In genomic region chr10:131675104-131675503, GRCh38 we compare ENCODE assay signal across 23 cellular contexts.
"Had no signal": no experiment of that assay in that cellular context is flagged by ENCODE, and none has a peak within 500 bp of the region (broad histone marks: within the 10 kb centered on the region; RNA-seq: fewer than 3 reads in every experiment).

No MANE protein-coding gene starts in this region.

- H3K4me3 Mint-ChIP-seq: immature natural killer cell; naive thymus-derived CD4-positive, alpha-beta T cell; nephron; stimulated activated naive CD8-positive, alpha-beta T cell treated with anti-CD3 and anti-CD28 coated beads, Interleukin-15, amount 100 ng/mL, for 72 hours had no signal

- H3K4me1 ChIP-seq: right lobe of liver, suprapubic skin, transverse colon had no signal

- H3K27me3 Mint-ChIP-seq: stimulated activated naive CD8-positive, alpha-beta T cell treated with anti-CD3 and anti-CD28 coated beads, Interleukin-15, amount 100 ng/mL, for 72 hours had no signal

- H3K27ac ChIP-seq: coronary artery, neural progenitor cell, ovary, right lobe of liver, suprapubic skin, transverse colon had no signal

- H3K4me2 ChIP-seq: smooth muscle cell had no signal

- H3K9me3 ChIP-seq: ovary, right lobe of liver, suprapubic skin, transverse colon had no signal

- H2AFZ ChIP-seq: neural progenitor cell had no signal

- H3K27ac Mint-ChIP-seq: immature natural killer cell; naive thymus-derived CD4-positive, alpha-beta T cell; stimulated activated naive CD8-positive, alpha-beta T cell treated with anti-CD3 and anti-CD28 coated beads, Interleukin-15, amount 100 ng/mL, for 72 hours had no signal

- H3K36me3 Mint-ChIP-seq: immature natural killer cell; naive thymus-derived CD4-positive, alpha-beta T cell; neural progenitor cell had no signal

- H3K4me1 Mint-ChIP-seq: immature natural killer cell; nephron; stimulated activated naive CD8-positive, alpha-beta T cell treated with anti-CD3 and anti-CD28 coated beads, Interleukin-15, amount 100 ng/mL, for 72 hours had no signal

- H3K9ac ChIP-seq: neural progenitor cell had no signal

- H3K4me3 ChIP-seq: coronary artery, neural progenitor cell, ovary, right lobe of liver, smooth muscle cell, suprapubic skin, transverse colon had no signal

- H3K36me3 ChIP-seq: neural progenitor cell, ovary, right lobe of liver, suprapubic skin, transverse colon had no signal

- H3K27me3 ChIP-seq: ovary, right lobe of liver, transverse colon had no signal

- ATAC-seq: left lobe of liver; naive thymus-derived CD4-positive, alpha-beta T cell; right lobe of liver; stimulated activated naive CD8-positive, alpha-beta T cell treated with anti-CD3 and anti-CD28 coated beads, Interleukin-15, amount 100 ng/mL, for 72 hours had no signal

- DNase-seq: dermis blood vessel endothelial cell; hypothalamus; immature natural killer cell; islet precursor cell; mesenchymal stem cell; midbrain; naive thymus-derived CD4-positive, alpha-beta T cell; nucleus accumbens; ovary; stimulated activated CD4-positive, alpha-beta T cell treated with anti-CD3 and anti-CD28 coated beads, Interleukin-12 subunit alpha, Interleukin-12 subunit beta, amount 100 ng/mL, for 4 hours; stimulated activated CD4-positive, alpha-beta T cell treated with anti-CD3 and anti-CD28 coated beads, Interleukin-1b, Interleukin-23, amount 100 ng/mL, for 48 hours; stimulated activated CD4-positive, alpha-beta T cell treated with anti-CD3 and anti-CD28 coated beads, Interleukin-4, amount 100 ng/mL, for 1 hour; stimulated activated CD8-positive, alpha-beta memory T cell treated with anti-CD3 and anti-CD28 coated beads, Interleukin-4, amount 100 ng/mL, for 48 hours; stimulated activated naive CD4-positive, alpha-beta T cell; stimulated activated naive CD8-positive, alpha-beta T cell treated with anti-CD3 and anti-CD28 coated beads, Interleukin-15, amount 100 ng/mL, for 72 hours; transverse colon had no signal
